In the genomic region with DNA sequence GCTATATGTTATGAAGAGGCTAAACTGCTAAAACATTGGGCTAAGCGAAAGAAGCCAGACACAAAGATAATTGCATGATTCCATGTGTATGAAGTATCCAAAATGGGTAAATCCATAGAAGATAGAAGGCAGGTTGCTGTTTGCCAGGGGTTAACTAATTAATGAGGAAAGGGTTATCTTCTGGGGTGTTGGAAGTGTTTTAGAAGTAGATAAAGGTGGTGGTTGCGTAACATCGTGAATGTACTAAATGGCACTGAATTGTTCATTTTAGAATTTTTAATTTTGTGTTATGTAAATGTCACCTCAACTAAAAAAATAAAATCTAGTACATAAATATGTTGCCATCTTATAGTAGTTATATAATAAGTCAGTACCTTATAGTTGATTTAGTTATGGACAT, we compare ENCODE assay signal across 24 cellular contexts.
A peak's percentile ranks its signal among the peaks of the same experiment; 100 is the strongest.
DNase-seq lines count a peak whose midpoint lies in the region; ATAC-seq, FAIRE-seq and TF ChIP-seq lines count a peak whose summit lies in the region.
"Had no signal": no experiment of that assay in that cellular context is flagged by ENCODE, and none has a peak within 500 bp of the region (broad histone marks: within the 10 kb centered on the region; RNA-seq: fewer than 3 reads in every experiment).

No MANE protein-coding gene starts in this region.

- POLR2A ChIA-PET in HEK293 (lab: Yijun Ruan, JAX) (no interaction called here), Panc1 (lab: Charles Lee) (no interaction called here)

- H3K36me3 ChIP-seq in HEK293 (ENCODE audit: control insufficient read depth in 2 of 2, insufficient read depth in 1 of 2, low read length in 2 of 2) = peaks cover 34 to 58% of the 10 kb centered on the region in 2 experiments
- peaks cover 7% of the 10 kb centered on the region for H3K36me3 ChIP-seq in Panc1 (ENCODE audit: control insufficient read depth, insufficient read depth, low read length)

- CTCF ChIA-PET in HEK293 (lab: Yijun Ruan, JAX) = interaction anchor here (0.6 kb wide), 1 partner anchor 189 kb away, joined by 3 read pairs; no protein-coding TSS in a partner anchor
- CTCF ChIA-PET in Panc1 (lab: Charles Lee) = no interaction called here

- H3K27ac ChIP-seq in HEK293 (ENCODE audit: extremely low read depth, low read depth, low read length) (no peak overlapping the region), Panc1 (ENCODE audit: low read length) (no peak overlapping the region)
- H3K27ac ChIP-seq: BLaER1 treated with 17β-estradiol and CSF1 and Interleukin-3, amounts not matched to agents 10 nM and 100 nM; GM23248 had no signal

- ATAC-seq in Panc1 = no peak
- ATAC-seq in HG03097 (IDR thresholded peaks at IDR 0.05; ENCODE audit: low FRiP score, unreplicated experiment) = no peak
- no peak for ATAC-seq in HG02852 (IDR thresholded peaks at IDR 0.05; ENCODE audit: unreplicated experiment)
- ATAC-seq: GM12878, HCT116 had no signal

- intact Hi-C loops in Panc1 (cut with micrococcal nuclease; ENCODE audit: unreplicated experiment) = no loop called here

- no peak for DNase-seq in Panc1 (ENCODE audit: low read depth, low spot score)
- peak; percentile 50 to 54 for DNase-seq in erythroblast (lab: John Stamatoyannopoulos, UW)
- DNase-seq in ACHN = no peak
- DNase-seq: 8988T; AML-193; BE2C; CD4-positive, alpha-beta T cell; CD8-positive, alpha-beta memory T cell; DMS 273 treated with DMSO at 0.1 percent for 48 hours; DMS79; EL; GDM1; GM23248; H9; HFFc6 had no signal

- H3K4me3 ChIP-seq in HEK293 (ENCODE audit: low read depth, low read length) (no peak overlapping the region), Panc1 (ENCODE audit: low read depth in 2 of 2, low read length in 2 of 2) (no peak overlapping the region)
- H3K4me3 ChIP-seq: BLaER1 treated with 17β-estradiol and CSF1 and Interleukin-3, amounts not matched to agents 10 nM and 100 nM; GM12878; GM23248 had no signal

- no peak for TF ChIP-seq CTCF in HEK293 (tag by site-specific recombination; IDR thresholded peaks at IDR 0.05)
- TF ChIP-seq CTCF in Panc1 (IDR thresholded peaks at IDR 0.05) = no peak

- in situ Hi-C loops in Panc1 (cut with HindIII; ENCODE audit: low pct_unique_long_range_greater_than_20kb, low sequenced_read_pairs) = no loop called here
- in situ Hi-C loops in ACHN (cut with HindIII; ENCODE audit: low pct_ligation_motif_present, low pct_unique_long_range_greater_than_20kb, low sequenced_read_pairs) = no loop called here

- no peak for TF ChIP-seq POLR2A in erythroblast (IDR thresholded peaks at IDR 0.05; ENCODE audit: low read length)

- no peaks in the 10 kb centered on the region for H3K27me3 ChIP-seq in Panc1 (ENCODE audit: control insufficient read depth, insufficient read depth, low read length)
- H3K27me3 ChIP-seq: BE2C; BLaER1 treated with 17β-estradiol and CSF1 and Interleukin-3, amounts not matched to agents 10 nM and 100 nM had no signal

- H3K9me3 ChIP-seq in HEK293 (ENCODE audit: control insufficient read depth, insufficient read depth, low read depth, low read length) = no peaks in the 10 kb centered on the region
- H3K9me3 ChIP-seq in Panc1 (ENCODE audit: control insufficient read depth, insufficient read depth, low read depth, low read length) = no peaks in the 10 kb centered on the region
- H3K9me3 ChIP-seq: BE2C; BLaER1 treated with 17β-estradiol and CSF1 and Interleukin-3, amounts not matched to agents 10 nM and 100 nM had no signal

- FAIRE-seq in A204.1 (lab: Jason Lieb, UNC) = peak; percentile 14
- FAIRE-seq: D721Med, GM12878, GM19239 had no signal

- H3K4me1 ChIP-seq in HEK293 (ENCODE audit: control insufficient read depth, insufficient read depth, low read length) (no peaks in the 10 kb centered on the region), Panc1 (ENCODE audit: control insufficient read depth, insufficient read depth, low read length) (no peaks in the 10 kb centered on the region)
- H3K4me1 ChIP-seq: BE2C; BLaER1 treated with 17β-estradiol and CSF1 and Interleukin-3, amounts not matched to agents 10 nM and 100 nM had no signal

- BruUV-seq in Panc1 (replicated peaks; lab: Mats Ljungman, UMichigan) = TSS peak; percentile 17

TF ChIP-seq in HEK293, 187 proteins besides CTCF, POLR2A, EP300 and RAD21:
- TF ChIP-seq ZNF529 (tag by site-specific recombination; IDR thresholded peaks at IDR 0.05; ENCODE audit: insufficient replicate concordance) (no peak), ZNF146 (tag by site-specific recombination; IDR thresholded peaks at IDR 0.05) (0 out of 2 replicates have a peak, but pooled peaks have one; percentile 1)

Comparison
In these comparisons a context has a peak if more than half of its experiments do, and no peak if none do; other contexts are left out.
1. DNase-seq: peak in erythroblast (2 of 2); none in Panc1 (single experiment) and ACHN (single experiment).